ENCODE assay signal across 18 cellular contexts in the genomic region with DNA sequence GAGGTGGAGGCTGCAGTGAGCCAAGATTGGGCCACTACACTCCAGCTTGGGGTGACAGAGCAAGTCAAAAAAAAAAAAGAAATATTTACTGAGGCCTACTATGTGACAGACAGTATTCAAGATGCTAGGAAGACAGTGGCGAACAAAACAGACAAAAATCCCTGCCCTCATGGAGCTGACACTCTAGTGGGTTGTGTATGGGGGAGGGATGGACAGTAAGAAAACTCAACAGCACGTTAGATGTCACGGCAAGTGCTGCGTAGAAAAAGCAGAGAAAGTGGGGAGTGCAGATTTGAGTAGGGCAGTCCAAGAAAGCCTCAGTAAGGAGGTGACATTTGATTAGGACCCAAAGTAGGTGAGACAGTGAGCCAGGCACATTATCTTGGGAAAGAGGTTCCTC. TPM values are rescaled to one million over a fixed set of nuclear protein-coding genes. Genes with fewer than 3 reads are reported as not detected.
DNase-seq lines count a peak whose midpoint lies in the region; ATAC-seq and TF ChIP-seq lines count a peak whose summit lies in the region.
"Had no signal": no experiment of that assay in that cellular context is flagged by ENCODE, and none has a peak within 500 bp of the region (broad histone marks: within the 10 kb centered on the region; RNA-seq: fewer than 3 reads in every experiment).

No MANE protein-coding gene starts in this region.

- ATAC-seq in activated T-cell treated with anti-CD3 and anti-CD28 coated beads, Interleukin-2, amount 50 U/mL, for 4 hours, result no peak
- ATAC-seq in GM18517 (IDR thresholded peaks at IDR 0.05; ENCODE audit: unreplicated experiment), result no peak
- ATAC-seq: left lung, pancreas had no signal

- peak overlapping the region; percentile 82 to 93 (median 85) for H3K27ac ChIP-seq in esophagus muscularis mucosa (replicated peaks in 1 of 4)
- H3K27ac ChIP-seq in temporal lobe (ENCODE audit: low read depth, low read length), result peak overlapping the region; percentile 48
- H3K27ac ChIP-seq: pancreas, PC-9 had no signal

- peaks cover 11 to 33% (median 22%) of the 10 kb centered on the region in 4 donors for H3K36me3 ChIP-seq in esophagus muscularis mucosa
- H3K36me3 ChIP-seq: pancreas had no signal

- no peaks in the 10 kb centered on the region for H3K9me3 Mint-ChIP-seq in activated T-cell treated with anti-CD3 and anti-CD28 coated beads, Interleukin-2, amount 50 U/mL, for 4 hours
- H3K9me3 Mint-ChIP-seq in activated CD4-positive, alpha-beta memory T cell treated with anti-CD3 and anti-CD28 coated beads for 36 hours, result no peaks in the 10 kb centered on the region

- H3K9me3 ChIP-seq in esophagus muscularis mucosa, result no peaks in the 10 kb centered on the region
- H3K9me3 ChIP-seq: Caco-2, left lung, pancreas, SK-N-SH had no signal

- H3K27me3 Mint-ChIP-seq in activated T-cell treated with anti-CD3 and anti-CD28 coated beads, Interleukin-2, amount 50 U/mL, for 4 hours (ENCODE audit: low read depth), result no peaks in the 10 kb centered on the region
- H3K27me3 Mint-ChIP-seq in activated CD4-positive, alpha-beta memory T cell treated with anti-CD3 and anti-CD28 coated beads for 36 hours, result no peaks in the 10 kb centered on the region

- peaks cover 41 to 100% (median 99%) of the 10 kb centered on the region in 4 donors for H3K4me1 ChIP-seq in esophagus muscularis mucosa
- H3K4me1 ChIP-seq: Caco-2, pancreas had no signal

- WGBS in esophagus muscularis mucosa, result 82% methylated on average over 4 of the region's 4 CpGs

- H3K36me3 Mint-ChIP-seq in activated T-cell treated with anti-CD3 and anti-CD28 coated beads, Interleukin-2, amount 50 U/mL, for 4 hours (ENCODE audit: insufficient read depth), result peaks cover 7% of the 10 kb centered on the region
- H3K36me3 Mint-ChIP-seq in activated CD4-positive, alpha-beta memory T cell treated with anti-CD3 and anti-CD28 coated beads for 36 hours, result peaks cover 10% of the 10 kb centered on the region

- intact Hi-C loops in activated CD4-positive, alpha-beta memory T cell treated with anti-CD3 and anti-CD28 coated beads for 36 hours (cut with micrococcal nuclease), result no loop called here
- intact Hi-C loops in esophagus muscularis mucosa (cut with DNase I), result no loop called here

- CTCF ChIA-PET in activated CD4-positive, alpha-beta memory T cell treated with anti-CD3 and anti-CD28 coated beads for 36 hours (lab: Charles Lee), result interaction anchor here (1.4 to 3.7 kb wide), 6 partner anchors 13 to 77 kb away, joined by 3 to 41 read pairs (median 14); no protein-coding TSS in a partner anchor

- no peak for TF ChIP-seq EP300 in esophagus muscularis mucosa (IDR thresholded peaks at IDR 0.05)

- TF ChIP-seq CTCF in esophagus muscularis mucosa (IDR thresholded peaks at IDR 0.05), result no peak

- DNase-seq in activated T-cell treated with anti-CD3 and anti-CD28 coated beads, Interleukin-2, amount 50 U/mL, for 4 hours, result no peak
- DNase-seq in activated T-cell treated with anti-CD3 and anti-CD28 coated beads, Interleukin-2, amount 50 U/mL, for 48 hours, result no peak
- DNase-seq in activated CD4-positive, alpha-beta memory T cell treated with anti-CD3 and anti-CD28 coated beads for 36 hours, result no peak
- DNase-seq in esophagus muscularis mucosa (ENCODE audit: extremely low spot score), result no peak
- DNase-seq in iPS-NIHi7 (ENCODE audit: extremely low spot score), result no peak
- no peak for DNase-seq in middle frontal gyrus (ENCODE audit: extremely low spot score, low spot score)
- DNase-seq: amygdala; Caco-2; foreskin melanocyte; left lung; NCI-H2081 treated with DMSO at 0.1 percent for 48 hours; NCI-H526 treated with DMSO at 0.1 percent for 48 hours; PC-9; SK-N-SH; stimulated activated CD4-positive, alpha-beta T cell treated with anti-CD3 and anti-CD28 coated beads, Interleukin-4, amount 100 ng/mL, for 4 hours had no signal

- H3K4me1 Mint-ChIP-seq in activated T-cell treated with anti-CD3 and anti-CD28 coated beads, Interleukin-2, amount 50 U/mL, for 4 hours (ENCODE audit: low read depth), result peaks cover 79% of the 10 kb centered on the region
- H3K4me1 Mint-ChIP-seq in activated CD4-positive, alpha-beta memory T cell treated with anti-CD3 and anti-CD28 coated beads for 36 hours (ENCODE audit: low read depth), result peaks cover 73% of the 10 kb centered on the region

- H3K27me3 ChIP-seq in esophagus muscularis mucosa, result no peaks in the 10 kb centered on the region
- H3K27me3 ChIP-seq: left lung, pancreas had no signal

- H3K4me3 ChIP-seq in esophagus muscularis mucosa, result no peak overlapping the region
- H3K4me3 ChIP-seq: left lung, pancreas, PC-9 had no signal

- POLR2A ChIA-PET in activated CD4-positive, alpha-beta memory T cell treated with anti-CD3 and anti-CD28 coated beads for 36 hours (lab: Charles Lee), result interaction anchor here (0.7 to 0.9 kb wide), 2 partner anchors 7 to 50 kb away, joined by 3 read pairs; no protein-coding TSS in a partner anchor

- peak overlapping the region; percentile 29 for H3K4me3 Mint-ChIP-seq in activated T-cell treated with anti-CD3 and anti-CD28 coated beads, Interleukin-2, amount 50 U/mL, for 4 hours
- peak overlapping the region; percentile 29 for H3K4me3 Mint-ChIP-seq in activated CD4-positive, alpha-beta memory T cell treated with anti-CD3 and anti-CD28 coated beads for 36 hours

- H3K27ac Mint-ChIP-seq in activated CD4-positive, alpha-beta memory T cell treated with anti-CD3 and anti-CD28 coated beads for 36 hours, result peak overlapping the region; percentile 99

- no peak for TF ChIP-seq POLR2A in esophagus muscularis mucosa (IDR thresholded peaks at IDR 0.05; ENCODE audit: low read depth)

RNA-seq across cellular contexts. Expression of a gene that starts 10.1 kb away (rescaled TPM):
- 10 to 100 TPM; 14.5 to 20.7 (median 16.6) TPM for total RNA-seq in activated T-cell treated with anti-CD3 and anti-CD28 coated beads, Interleukin-2, amount 50 U/mL, for 4 hours
- total RNA-seq in activated CD4-positive, alpha-beta memory T cell treated with anti-CD3 and anti-CD28 coated beads for 36 hours, result 10 to 100 TPM; 20.8 to 21.5 TPM
- 100 to 1,000 TPM in 3 of 4 donors, 10 to 100 TPM in 1; 96.4 to 201 (median 159) TPM for total RNA-seq in esophagus muscularis mucosa
- total RNA-seq in temporal lobe, result 53.8 TPM

RNA-seq across cellular contexts. Expression of a gene that starts 46.7 kb away (rescaled TPM):
- 1 to 10 TPM in 1 of 3 donors, under 1 TPM in 2; 0.82 to 1.1 (median 0.84) TPM for total RNA-seq in activated T-cell treated with anti-CD3 and anti-CD28 coated beads, Interleukin-2, amount 50 U/mL, for 4 hours
- total RNA-seq in activated CD4-positive, alpha-beta memory T cell treated with anti-CD3 and anti-CD28 coated beads for 36 hours, result under 1 TPM; 0.45 to 0.73 TPM
- total RNA-seq in esophagus muscularis mucosa (10 to 100 TPM in 1 of 4 donors, 1 to 10 TPM in 3; 4.2 to 38.3 (median 6.9) TPM), temporal lobe (0.98 TPM)

RNA-seq across cellular contexts. Expression of a gene that starts 52.8 kb away (rescaled TPM):
- total RNA-seq in activated T-cell treated with anti-CD3 and anti-CD28 coated beads, Interleukin-2, amount 50 U/mL, for 4 hours, result 10 to 100 TPM; 51.1 to 67.1 (median 58.7) TPM
- total RNA-seq in activated CD4-positive, alpha-beta memory T cell treated with anti-CD3 and anti-CD28 coated beads for 36 hours, result 10 to 100 TPM; 57.5 to 62.1 TPM
- total RNA-seq in esophagus muscularis mucosa, result 10 to 100 TPM; 26.8 to 38.3 (median 31.1) TPM
- 14.5 TPM for total RNA-seq in temporal lobe
